Comparison of ENCODE assay signal across 1 cellular context in genomic region chr6:27502508-27503435, GRCh38.
TF ChIP-seq lines count a peak whose summit lies in the region.

No MANE protein-coding gene starts in this region.

TF ChIP-seq in HepG2, 621 proteins besides CTCF, POLR2A, EP300 and RAD21 (continued from another document and continues in another):
- TF ChIP-seq RAD51 (IDR thresholded peaks at IDR 0.05; ENCODE audit: borderline replicate concordance) (no peak), ZNF143 (CRISPR knock-in tag; IDR thresholded peaks at IDR 0.05) (no peak), KDM5A (IDR thresholded peaks at IDR 0.05; ENCODE audit: borderline replicate concordance, low read length) (peak; percentile 25; the same call in 1 of the 2 replicates), ZFP82 (CRISPR knock-in tag; IDR thresholded peaks at IDR 0.05; ENCODE audit: borderline replicate concordance) (no peak), CSRNP2 (CRISPR knock-in tag; conservative IDR thresholded peaks at IDR 0.05; ENCODE audit: low read depth) (no peak), TFE3 (CRISPR knock-in tag; IDR thresholded peaks at IDR 0.05) (no peak), NCOA5 (CRISPR knock-in tag; IDR thresholded peaks at IDR 0.05) (no peak), ZFYVE20 (CRISPR knock-in tag; IDR thresholded peaks at IDR 0.05; ENCODE audit: borderline replicate concordance, low read depth) (no peak), ZNF142 (CRISPR knock-in tag; IDR thresholded peaks at IDR 0.05) (no peak), ZFP90 (CRISPR knock-in tag; IDR thresholded peaks at IDR 0.05; ENCODE audit: borderline replicate concordance) (no peak), MEF2D (CRISPR knock-in tag; IDR thresholded peaks at IDR 0.05) (peak; percentile 59), HCFC1 (IDR thresholded peaks at IDR 0.05; ENCODE audit: low read depth, low read length) (no peak), ZNF570 (CRISPR knock-in tag; IDR thresholded peaks at IDR 0.05; ENCODE audit: borderline replicate concordance) (no peak), ZSCAN12 (CRISPR knock-in tag; IDR thresholded peaks at IDR 0.05) (no peak), NAIF1 (CRISPR knock-in tag; IDR thresholded peaks at IDR 0.05; ENCODE audit: borderline replicate concordance) (peak; percentile 53), ZMAT3 (CRISPR knock-in tag; conservative IDR thresholded peaks at IDR 0.05) (peak; percentile 44; the same call in 1 of the 2 replicates), ZNF484 (CRISPR knock-in tag; IDR thresholded peaks at IDR 0.05; ENCODE audit: borderline replicate concordance, low read depth) (no peak), PHB2 (IDR thresholded peaks at IDR 0.05; ENCODE audit: partially characterized antibody) (no peak), ZBTB7A (CRISPR knock-in tag; IDR thresholded peaks at IDR 0.05) (no peak), CERS6 (CRISPR knock-in tag; IDR thresholded peaks at IDR 0.05) (no peak), ZBTB34 (CRISPR knock-in tag; IDR thresholded peaks at IDR 0.05) (no peak), PRDM4 (CRISPR knock-in tag; IDR thresholded peaks at IDR 0.05; ENCODE audit: borderline replicate concordance) (no peak), NFKB2 (CRISPR knock-in tag; IDR thresholded peaks at IDR 0.05; ENCODE audit: borderline replicate concordance) (no peak), SKI (IDR thresholded peaks at IDR 0.05; ENCODE audit: partially characterized antibody) (no peak), ZNF468 (CRISPR knock-in tag; IDR thresholded peaks at IDR 0.05) (no peak), ETS1 (CRISPR knock-in tag; IDR thresholded peaks at IDR 0.05) (no peak), SNAPC5 (CRISPR knock-in tag; IDR thresholded peaks at IDR 0.05; ENCODE audit: borderline replicate concordance) (no peak), ZSCAN30 (CRISPR knock-in tag; IDR thresholded peaks at IDR 0.05) (no peak), MTA1 (CRISPR knock-in tag; IDR thresholded peaks at IDR 0.05; ENCODE audit: borderline replicate concordance) (no peak), ZGPAT (CRISPR knock-in tag; IDR thresholded peaks at IDR 0.05) (no peak), MAFF (IDR thresholded peaks at IDR 0.05; ENCODE audit: low read depth, low read length) (no peak), CHCHD3 (CRISPR knock-in tag; IDR thresholded peaks at IDR 0.05) (no peak), ZSCAN22 (CRISPR knock-in tag; IDR thresholded peaks at IDR 0.05) (no peak), ZNF235 (CRISPR knock-in tag; IDR thresholded peaks at IDR 0.05; ENCODE audit: borderline replicate concordance) (no peak), SMAD9 (CRISPR knock-in tag; IDR thresholded peaks at IDR 0.05) (no peak), U2AF2 (IDR thresholded peaks at IDR 0.05; ENCODE audit: low read depth, low read length) (no peak), AKAP8 (CRISPR knock-in tag; IDR thresholded peaks at IDR 0.05) (no peak), GLMP (CRISPR knock-in tag; IDR thresholded peaks at IDR 0.05; ENCODE audit: borderline replicate concordance) (no peak), ADNP (CRISPR knock-in tag; IDR thresholded peaks at IDR 0.05) (peak; percentile 67), TOE1 (CRISPR knock-in tag; IDR thresholded peaks at IDR 0.05) (no peak), HOXA9 (CRISPR knock-in tag; IDR thresholded peaks at IDR 0.05; ENCODE audit: borderline replicate concordance) (no peak), SOX5 (CRISPR knock-in tag; IDR thresholded peaks at IDR 0.05; ENCODE audit: borderline replicate concordance) (no peak), AGO1 (IDR thresholded peaks at IDR 0.05; ENCODE audit: low read depth, low read length, poor library complexity, severe bottlenecking) (no peak), HDAC1 (CRISPR knock-in tag; IDR thresholded peaks at IDR 0.05) (peak; percentile 2; the same call in 1 of the 2 replicates), ZNF629 (CRISPR knock-in tag; conservative IDR thresholded peaks at IDR 0.05) (peak; percentile 84), ZNF552 (CRISPR knock-in tag; IDR thresholded peaks at IDR 0.05; ENCODE audit: borderline replicate concordance) (no peak), HMG20B (CRISPR knock-in tag; conservative IDR thresholded peaks at IDR 0.05) (no peak)
